In genomic region chr5:601771-602465, GRCh38 we compare ENCODE assay signal across 13 cellular contexts.
"Had no signal": no experiment of that assay in that cellular context is flagged by ENCODE, and none has a peak within 500 bp of the region (broad histone marks: within the 10 kb centered on the region; RNA-seq: fewer than 3 reads in every experiment).

No MANE protein-coding gene starts in this region.

- H3K27ac ChIP-seq: ascending aorta, left ventricle myocardium inferior, parathyroid adenoma, tibial artery had no signal

- H3K9ac ChIP-seq: parathyroid adenoma had no signal

- H3K27ac Mint-ChIP-seq: activated CD4-positive, alpha-beta T cell treated with anti-CD3 and anti-CD28 coated beads, Interleukin-2, amount 10 ng/mL, durations not matched to agents 7 days and 5 days; T-helper 17 cell had no signal

- DNase-seq: activated CD4-positive, alpha-beta T cell treated with anti-CD3 and anti-CD28 coated beads, Interleukin-2, amount 10 ng/mL, durations not matched to agents 7 days and 5 days; activated CD4-positive, CD25-positive, alpha-beta regulatory T cell; activated T-cell treated with anti-CD3 and anti-CD28 coated beads, Interleukin-2, amount 50 U/mL, for 48 hours; foreskin melanocyte; kidney; left ventricle myocardium inferior; mesendoderm; retina; T-helper 17 cell had no signal

- H3K4me1 Mint-ChIP-seq: neural crest cell had no signal

- H3K27me3 ChIP-seq: ascending aorta had no signal

- H3K36me3 ChIP-seq: ascending aorta, left ventricle myocardium inferior, tibial artery had no signal

- ATAC-seq: T-helper 17 cell had no signal

- H3K9me3 ChIP-seq: ascending aorta, left ventricle myocardium inferior, tibial artery had no signal

- H3K9me3 Mint-ChIP-seq: activated CD4-positive, alpha-beta T cell treated with anti-CD3 and anti-CD28 coated beads, Interleukin-2, amount 10 ng/mL, durations not matched to agents 7 days and 5 days; neural crest cell had no signal

- H3K4me3 ChIP-seq: ascending aorta, left ventricle myocardium inferior, tibial artery had no signal

- H3K4me1 ChIP-seq: ascending aorta, left ventricle myocardium inferior, parathyroid adenoma, tibial artery had no signal

- H3K4me3 Mint-ChIP-seq: activated CD4-positive, alpha-beta T cell treated with anti-CD3 and anti-CD28 coated beads, Interleukin-2, amount 10 ng/mL, durations not matched to agents 7 days and 5 days; neural crest cell; T-helper 17 cell had no signal
